In genomic region chr6:30530013-30530412, GRCh38 we compare ENCODE assay signal across 1 cellular context.
A peak's percentile ranks its signal among the peaks of the same experiment; 100 is the strongest.
TF ChIP-seq lines count a peak whose summit lies in the region.

No MANE protein-coding gene starts in this region.

TF ChIP-seq in GM12878, 131 proteins besides CTCF, POLR2A, EP300 and RAD21:
- TF ChIP-seq, protein P1, sequence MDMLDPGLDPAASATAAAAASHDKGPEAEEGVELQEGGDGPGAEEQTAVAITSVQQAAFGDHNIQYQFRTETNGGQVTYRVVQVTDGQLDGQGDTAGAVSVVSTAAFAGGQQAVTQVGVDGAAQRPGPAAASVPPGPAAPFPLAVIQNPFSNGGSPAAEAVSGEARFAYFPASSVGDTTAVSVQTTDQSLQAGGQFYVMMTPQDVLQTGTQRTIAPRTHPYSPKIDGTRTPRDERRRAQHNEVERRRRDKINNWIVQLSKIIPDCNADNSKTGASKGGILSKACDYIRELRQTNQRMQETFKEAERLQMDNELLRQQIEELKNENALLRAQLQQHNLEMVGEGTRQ (IDR thresholded peaks at IDR 0.05; ENCODE audit: borderline replicate concordance, low read depth, low read length): no peak
- TF ChIP-seq NR2F1 (conservative IDR thresholded peaks at IDR 0.05) (peak; percentile 48), DPF2 (IDR thresholded peaks at IDR 0.05) (peak; percentile 14), PAX5 (IDR thresholded peaks at IDR 0.05; ENCODE audit: borderline replicate concordance, low read depth, low read length) (no peak), NFXL1 (IDR thresholded peaks at IDR 0.05; ENCODE audit: borderline replicate concordance) (no peak), STAT3 (IDR thresholded peaks at IDR 0.05; ENCODE audit: low read depth, low read length) (no peak), YY1 (IDR thresholded peaks at IDR 0.05; ENCODE audit: low read depth, low read length) (peak; percentile 43; the same call in 1 of the 2 replicates), MTA2 (IDR thresholded peaks at IDR 0.05; ENCODE audit: low read depth) (peak; percentile 36; the same call in 1 of the 2 replicates), NR2C2 (IDR thresholded peaks at IDR 0.05; ENCODE audit: borderline replicate concordance, control insufficient read depth, insufficient read length, low read depth) (no peak)
